8 cellular contexts compared by ENCODE assay signal in genomic region chr17:2397247-2398171, GRCh38. TPM values are rescaled to one million over a fixed set of nuclear protein-coding genes. Genes with fewer than 3 reads are reported as not detected.
DNase-seq lines count a peak whose midpoint lies in the region; ATAC-seq and TF ChIP-seq lines count a peak whose summit lies in the region.

No MANE protein-coding gene starts in this region.

- peaks cover 93% of the 10 kb centered on the region for H3K36me3 Mint-ChIP-seq in Calu3 (ENCODE audit: insufficient read depth, unreplicated experiment)

- TF ChIP-seq POLR2A in esophagus squamous epithelium (IDR thresholded peaks at IDR 0.05) (no peak), prostate gland (IDR thresholded peaks at IDR 0.05) (no peak)

- no peak for ATAC-seq in RWPE2 (ENCODE audit: low read depth)

- DNase-seq in Calu3, result no peak
- DNase-seq in RWPE2 (ENCODE audit: low spot score), result no peak
- DNase-seq in esophagus squamous epithelium (lab: John Stamatoyannopoulos, UW), result no peak
- DNase-seq in prostate gland (ENCODE audit: low spot score), result no peak
- DNase-seq in stimulated activated CD4-positive, alpha-beta T cell treated with anti-CD3 and anti-CD28 coated beads, Interleukin-15, amount 100 ng/mL, for 24 hours, result no peak
- no peak for DNase-seq in SK-N-DZ (ENCODE audit: low spot score)
- no peak for DNase-seq in NCI-H69 (lab: John Stamatoyannopoulos, UW)
- no peak for DNase-seq in activated CD4-positive, alpha-beta T cell treated with anti-CD3 and anti-CD28 coated beads, Interleukin-2, amount 50 U/mL, for 48 hours

- peak overlapping the region; percentile 57 for H3K27ac Mint-ChIP-seq in Calu3 (ENCODE audit: unreplicated experiment)

- TF ChIP-seq CTCF in Calu3 (IDR thresholded peaks at IDR 0.05; ENCODE audit: unreplicated experiment) (no peak), RWPE2 (IDR thresholded peaks at IDR 0.05; ENCODE audit: poor library complexity, severe bottlenecking) (no peak), esophagus squamous epithelium (IDR thresholded peaks at IDR 0.05) (no peak), prostate gland (IDR thresholded peaks at IDR 0.05) (no peak)

- H3K4me1 ChIP-seq in RWPE2 (ENCODE audit: insufficient read depth, poor library complexity, severe bottlenecking) (peaks cover 10% of the 10 kb centered on the region), esophagus squamous epithelium (peaks cover 45 to 61% (median 57%) of the 10 kb centered on the region in 3 donors), prostate gland (replicated peaks) (peaks cover 44% of the 10 kb centered on the region)

- H3K27ac ChIP-seq in RWPE2 (ENCODE audit: poor library complexity, severe bottlenecking) (peak overlapping the region; percentile 94), esophagus squamous epithelium (peak overlapping the region; percentile 100), prostate gland (peak overlapping the region; percentile 97 to 99)

- H3K27me3 ChIP-seq in RWPE2 (ENCODE audit: insufficient read depth, poor library complexity, severe bottlenecking), result no peaks in the 10 kb centered on the region
- no peaks in the 10 kb centered on the region for H3K27me3 ChIP-seq in esophagus squamous epithelium
- no peaks in the 10 kb centered on the region for H3K27me3 ChIP-seq in prostate gland (replicated peaks; ENCODE audit: insufficient read depth)

- H3K9me3 ChIP-seq in RWPE2 (ENCODE audit: severe bottlenecking) (no peaks in the 10 kb centered on the region), esophagus squamous epithelium (no peaks in the 10 kb centered on the region), prostate gland (no peaks in the 10 kb centered on the region)

- no peaks in the 10 kb centered on the region for H3K36me3 ChIP-seq in RWPE2 (ENCODE audit: low read depth)
- peaks cover 0 to 8% (median 4%) of the 10 kb centered on the region in 3 donors for H3K36me3 ChIP-seq in esophagus squamous epithelium
- no peaks in the 10 kb centered on the region for H3K36me3 ChIP-seq in prostate gland

- no peaks in the 10 kb centered on the region for H3K9me3 Mint-ChIP-seq in Calu3 (ENCODE audit: low read depth, unreplicated experiment)

- H3K4me3 ChIP-seq in RWPE2 (ENCODE audit: severe bottlenecking) (no peak overlapping the region), esophagus squamous epithelium (peak overlapping the region; percentile 18 to 95 (median 39)), prostate gland (peak overlapping the region in 1 of 2 donors; percentile 19)

- H3K4me3 Mint-ChIP-seq in Calu3 (ENCODE audit: low read depth, unreplicated experiment), result peak overlapping the region; percentile 94

- CTCF ChIA-PET in Calu3 (lab: Charles Lee), result interaction anchor here (1.3 to 1.7 kb wide), 2 partner anchors 15 to 18 kb away, joined by 3 to 6 read pairs; no protein-coding TSS in a partner anchor

- peaks cover 18% of the 10 kb centered on the region for H3K4me1 Mint-ChIP-seq in Calu3 (ENCODE audit: low read depth, unreplicated experiment)

- intact Hi-C loops in Calu3 (cut with micrococcal nuclease; ENCODE audit: unreplicated experiment) (loop anchor here (2.0 kb wide), 1 partner anchor 19 kb away; no protein-coding TSS in a partner anchor), esophagus squamous epithelium (cut with DNase I) (no loop called here), prostate gland (cut with DNase I) (loop anchor here (10.0 kb wide), 1 partner anchor 343 kb away; the partner anchor contains the start of gene HIC1)

- H3K27me3 Mint-ChIP-seq in Calu3 (ENCODE audit: unreplicated experiment), result no peaks in the 10 kb centered on the region

- TSS peak; percentile 14 for BruUV-seq in Calu3 (replicated peaks; lab: Mats Ljungman, UMichigan)

- WGBS in esophagus squamous epithelium, 2 donors, result 29 to 70% methylated on average over 4 of the region's 12 CpGs
- 72% methylated on average over 11 of the region's 12 CpGs for WGBS in prostate gland

RNA-seq across cellular contexts. Expression of gene MNT, which starts 3.4 kb away (rescaled TPM):
- total RNA-seq in Calu3 (2022) (32.1 and 34.8 TPM in 2 replicates), esophagus squamous epithelium (10 to 100 TPM in 3 of 4 donors, 1 to 10 TPM in 1; 7.2 to 23.0 (median 17.4) TPM), prostate gland (10 to 100 TPM; 14.8 to 32.0 TPM)
- polyA plus RNA-seq in SK-N-DZ (2014; cell fraction: cytosol; rRNA removed), result 11.7 and 14.7 TPM in 2 replicates
- 20.9 and 41.2 TPM in 2 replicates for polyA plus RNA-seq in SK-N-DZ (2014; cell fraction: nucleus; rRNA removed)
